ENCODE assay signal across 8 cellular contexts in genomic region chr1:77978293-77978968, GRCh38. TPM values are rescaled to one million over a fixed set of nuclear protein-coding genes. Genes with fewer than 3 reads are reported as not detected.
DNase-seq lines count a peak whose midpoint lies in the region; ATAC-seq and TF ChIP-seq lines count a peak whose summit lies in the region.

No MANE protein-coding gene starts in this region.

- BruUV-seq in Caco-2 (replicated peaks; lab: Mats Ljungman, UMichigan) = TSS peak; percentile 63

- intact Hi-C loops in Caco-2 (cut with micrococcal nuclease; ENCODE audit: unreplicated experiment) = loop anchor here (5.0 kb wide), 1 partner anchor 69 kb away; the partner anchor contains the start of gene GIPC2

- TF ChIP-seq CTCF in Caco-2 (IDR thresholded peaks at IDR 0.05; ENCODE audit: insufficient read depth in 1 of 2, low read depth in 1 of 2, low read length in 1 of 2, severe bottlenecking in 1 of 2, unreplicated experiment in 1 of 2) = no peak

- no peak overlapping the region for H3K27ac Mint-ChIP-seq in Caco-2 (ENCODE audit: unreplicated experiment)

- peak; percentile 64 for ATAC-seq in GM21390 (IDR thresholded peaks at IDR 0.05; ENCODE audit: unreplicated experiment)

- no peaks in the 10 kb centered on the region for H3K36me3 ChIP-seq in Caco-2 (ENCODE audit: control insufficient read depth, insufficient read depth, low read length)
- peaks cover 0 to 12% of the 10 kb centered on the region in 2 donors for H3K36me3 ChIP-seq in muscle layer of duodenum (ENCODE audit: control insufficient read depth in 1 of 2, insufficient read depth in 2 of 2, low read length in 2 of 2)

- H3K4me1 Mint-ChIP-seq in Caco-2 (ENCODE audit: low read depth, unreplicated experiment) = no peaks in the 10 kb centered on the region

- peak overlapping the region; percentile 100 for H3K27ac ChIP-seq in muscle layer of duodenum (ENCODE audit: low read length)

- no peaks in the 10 kb centered on the region for H3K9me3 Mint-ChIP-seq in Caco-2 (ENCODE audit: unreplicated experiment)

- H3K4me1 ChIP-seq in Caco-2 = peaks cover 17% of the 10 kb centered on the region
- H3K4me1 ChIP-seq in muscle layer of duodenum (ENCODE audit: control insufficient read depth in 1 of 2, insufficient read depth in 2 of 2, low read length in 2 of 2) = peaks cover 0 to 32% of the 10 kb centered on the region in 2 donors

- peaks cover 30% of the 10 kb centered on the region for H3K36me3 Mint-ChIP-seq in Caco-2 (ENCODE audit: insufficient read depth, unreplicated experiment)

- CTCF ChIA-PET in Caco-2 (lab: Charles Lee) = interaction anchor here (1.4 kb wide), 1 partner anchor 136 kb away, joined by 6 read pairs; no protein-coding TSS in a partner anchor

- no peaks in the 10 kb centered on the region for H3K9me3 ChIP-seq in Caco-2
- no peaks in the 10 kb centered on the region for H3K9me3 ChIP-seq in muscle layer of duodenum (ENCODE audit: control insufficient read depth in 1 of 2, low read length in 2 of 2)

- DNase-seq in Caco-2 (peak; percentile 74 to 85), HT1080 (ENCODE audit: low read depth) (peak; percentile 81), NOMO-1 (lab: John Stamatoyannopoulos, UW; ENCODE audit: unreplicated experiment in 2 of 2) (peak; percentile 80 to 95), erythroblast (lab: John Stamatoyannopoulos, UW) (peak; percentile 92 to 96)
- peak; percentile 81 for DNase-seq in activated CD8-positive, alpha-beta memory T cell treated with anti-CD3 and anti-CD28 coated beads, Interleukin-2, amount 50 U/mL, for 1 hour (ENCODE audit: extremely low read depth)
- DNase-seq in stimulated activated CD8-positive, alpha-beta memory T cell treated with anti-CD3 and anti-CD28 coated beads, Interleukin-7, amount 100 ng/mL, for 4 hours (ENCODE audit: low read depth in 2 of 2) = peak; percentile 59 to 75

- H3K27me3 ChIP-seq in Caco-2 (replicated peaks; ENCODE audit: control insufficient read depth, insufficient read depth, low read length) (no peaks in the 10 kb centered on the region), muscle layer of duodenum (ENCODE audit: low read depth, low read length) (no peaks in the 10 kb centered on the region)

- H3K4me3 Mint-ChIP-seq in Caco-2 (ENCODE audit: unreplicated experiment) = no peak overlapping the region

- no peaks in the 10 kb centered on the region for H3K27me3 Mint-ChIP-seq in Caco-2 (ENCODE audit: insufficient read depth, unreplicated experiment)

- POLR2A ChIA-PET in Caco-2 (lab: Charles Lee) = interaction anchor here (0.5 to 1.9 kb wide), 5 partner anchors 10 to 339 kb away, joined by 3 to 25 read pairs (median 4); partner anchors contain the start of gene DNAJB4

- TF ChIP-seq POLR2A in erythroblast (IDR thresholded peaks at IDR 0.05; ENCODE audit: low read length) = peak; percentile 64

- peak overlapping the region; percentile 89 for H3K4me3 ChIP-seq in Caco-2 (ENCODE audit: low read depth, low read length)
- H3K4me3 ChIP-seq in muscle layer of duodenum (ENCODE audit: low read depth in 1 of 2, low read length in 2 of 2) = peak overlapping the region; percentile 82 to 91

RNA-seq across cellular contexts. Expression of gene FUBP1, which starts 0.4 kb away (rescaled TPM):
- 90.1 and 92.6 TPM in 2 replicates for total RNA-seq in Caco-2 (2022)
- total RNA-seq in HT1080 (2014; rRNA removed; shearing (Covaris generic)) = 77.1 and 94.1 TPM in 2 replicates
- 101 and 112 TPM in 2 replicates for polyA plus RNA-seq in HT1080 (2015; cell fraction: cytosol; rRNA removed)
- polyA plus RNA-seq in HT1080 (2015; cell fraction: nucleus; rRNA removed) = 425 and 460 TPM in 2 replicates

RNA-seq across cellular contexts. Expression of gene DNAJB4, which starts 26.3 kb away (rescaled TPM):
- 5.4 and 6.5 TPM in 2 replicates for total RNA-seq in Caco-2 (2022)
- total RNA-seq in HT1080 (2014; rRNA removed; shearing (Covaris generic)) = 9.4 and 11.2 TPM in 2 replicates
- 13.4 and 15.4 TPM in 2 replicates for polyA plus RNA-seq in HT1080 (2015; cell fraction: cytosol; rRNA removed)
- polyA plus RNA-seq in HT1080 (2015; cell fraction: nucleus; rRNA removed) = 22.2 and 24.7 TPM in 2 replicates

Comparison
In these comparisons a context has a peak if more than half of its experiments do, and no peak if none do; other contexts are left out.
1. Peak in every context shown above with its lines: DNase-seq, ATAC-seq, H3K4me3 ChIP-seq and H3K27ac ChIP-seq.